In the genomic region with DNA sequence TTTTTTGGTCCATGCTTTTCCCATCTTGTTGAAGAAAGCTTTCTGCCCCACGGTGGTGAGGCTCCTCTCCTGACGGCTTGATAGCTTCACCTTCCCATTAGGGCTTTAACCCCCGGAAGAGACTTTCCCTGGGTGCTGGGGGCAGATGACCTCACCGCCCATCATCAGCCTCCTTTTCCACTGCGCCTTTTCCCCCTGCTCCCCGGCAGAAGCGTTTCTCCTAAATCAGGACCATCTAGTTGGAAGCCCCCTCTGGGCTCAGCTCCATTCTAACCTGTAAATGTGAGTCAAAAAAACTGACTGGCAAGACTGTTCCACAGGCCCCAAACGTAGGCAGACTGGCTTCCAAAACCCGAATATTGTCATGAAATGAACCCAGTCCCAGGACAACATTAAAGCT, we compare ENCODE assay signal across 19 cellular contexts. TPM values are rescaled to one million over a fixed set of nuclear protein-coding genes. Genes with fewer than 3 reads are reported as not detected.
DNase-seq lines count a peak whose midpoint lies in the region; ATAC-seq, FAIRE-seq and TF ChIP-seq lines count a peak whose summit lies in the region.
"Had no signal": no experiment of that assay in that cellular context is flagged by ENCODE, and none has a peak within 500 bp of the region (broad histone marks: within the 10 kb centered on the region; RNA-seq: fewer than 3 reads in every experiment).

No MANE protein-coding gene starts in this region.

- H3K27ac Mint-ChIP-seq in natural killer cell treated with Interleukin-12 subunit alpha and Interleukin-12 subunit beta and Interleukin-15 and Interleukin-18, amount 100 ng/mL, for 72 hours = no peak overlapping the region
- H3K27ac Mint-ChIP-seq in HFFc6 = no peak overlapping the region
- H3K27ac Mint-ChIP-seq: CD4-positive, alpha-beta T cell had no signal

- peaks cover 12% of the 10 kb centered on the region for H3K36me3 Mint-ChIP-seq in natural killer cell treated with Interleukin-12 subunit alpha and Interleukin-12 subunit beta and Interleukin-15 and Interleukin-18, amount 100 ng/mL, for 72 hours
- peaks cover 41% of the 10 kb centered on the region for H3K36me3 Mint-ChIP-seq in HFFc6 (ENCODE audit: low read depth)

- H4K20me1 ChIP-seq in BLaER1 = peaks cover 55% of the 10 kb centered on the region

- H3K4me3 ChIP-seq in BLaER1 (no peak overlapping the region), RWPE2 (ENCODE audit: severe bottlenecking) (no peak overlapping the region), kidney (ENCODE audit: low read length in 2 of 2) (no peak overlapping the region)
- H3K4me3 ChIP-seq: MG63, SJSA1 had no signal

- ATAC-seq in RWPE2 (ENCODE audit: low read depth) (no peak), HG02798 (IDR thresholded peaks at IDR 0.05; ENCODE audit: poor library complexity, unreplicated experiment) (no peak)
- ATAC-seq in natural killer cell treated with Interleukin-12 subunit alpha and Interleukin-12 subunit beta and Interleukin-15 and Interleukin-18, amount 100 ng/mL, for 72 hours = no peak

- intact Hi-C loops in kidney (cut with DNase I) = no loop called here

- H3K36me3 ChIP-seq in BLaER1 (peaks cover 86% of the 10 kb centered on the region), RWPE2 (ENCODE audit: low read depth) (peaks cover 63% of the 10 kb centered on the region), kidney (ENCODE audit: control insufficient read depth in 1 of 2, insufficient read depth in 2 of 2, low read length in 2 of 2) (peaks cover 46 to 64% of the 10 kb centered on the region in 2 donors)

- H3K9ac ChIP-seq in BLaER1 (no peak overlapping the region), kidney (ENCODE audit: low read length in 2 of 2) (no peak overlapping the region)

- FAIRE-seq in kidney (lab: Jason Lieb, UNC) = no peak

- H3K27me3 ChIP-seq in BLaER1 = no peaks in the 10 kb centered on the region
- H3K27me3 ChIP-seq in RWPE2 (ENCODE audit: insufficient read depth, poor library complexity, severe bottlenecking) = no peaks in the 10 kb centered on the region
- H3K27me3 ChIP-seq: MG63, SJSA1 had no signal

- H3K9me3 ChIP-seq in BLaER1 (no peaks in the 10 kb centered on the region), RWPE2 (ENCODE audit: severe bottlenecking) (no peaks in the 10 kb centered on the region), kidney (ENCODE audit: control insufficient read depth in 1 of 2, low read length in 2 of 2) (no peaks in the 10 kb centered on the region)
- H3K9me3 ChIP-seq: MG63, SJSA1 had no signal

- DNase-seq in RWPE2 (ENCODE audit: low spot score) (peak; percentile 17), kidney (peak; percentile 8), LoVo (ENCODE audit: low spot score) (no peak), NCI-H526 (lab: John Stamatoyannopoulos, UW) (no peak), HFFc6 (no peak)
- peak; percentile 20 for DNase-seq in natural killer cell treated with Interleukin-12 subunit alpha and Interleukin-12 subunit beta and Interleukin-15 and Interleukin-18, amount 100 ng/mL, for 72 hours (ENCODE audit: low spot score)
- DNase-seq: COR-L47, DMS79, H7, Kasumi-1, MG63, NCI-H1417, NCI-H1694 treated with DMSO at 0.1 percent for 48 hours, NCI-H446 treated with DMSO at 0.1 percent for 48 hours, NCI-H748 treated with DMSO at 0.1 percent for 48 hours had no signal

- H3K4me1 ChIP-seq in BLaER1 (peaks cover 38% of the 10 kb centered on the region), RWPE2 (ENCODE audit: insufficient read depth, poor library complexity, severe bottlenecking) (no peaks in the 10 kb centered on the region), kidney (ENCODE audit: control insufficient read depth in 1 of 2, insufficient read depth in 1 of 2, low read depth in 1 of 2, low read length in 2 of 2) (no peaks in the 10 kb centered on the region)
- H3K4me1 ChIP-seq: SJSA1 had no signal

- H3K27me3 Mint-ChIP-seq in natural killer cell treated with Interleukin-12 subunit alpha and Interleukin-12 subunit beta and Interleukin-15 and Interleukin-18, amount 100 ng/mL, for 72 hours = no peaks in the 10 kb centered on the region
- H3K27me3 Mint-ChIP-seq in HFFc6 (ENCODE audit: insufficient read depth) = no peaks in the 10 kb centered on the region; the same call in none of the 2 replicates
- H3K27me3 Mint-ChIP-seq: CD4-positive, alpha-beta T cell had no signal

- peaks cover 3 to 10% of the 10 kb centered on the region in 2 donors for H3K4me1 Mint-ChIP-seq in natural killer cell treated with Interleukin-12 subunit alpha and Interleukin-12 subunit beta and Interleukin-15 and Interleukin-18, amount 100 ng/mL, for 72 hours (ENCODE audit: low read depth in 2 of 2)
- H3K4me1 Mint-ChIP-seq in HFFc6 (ENCODE audit: low read depth) = peaks cover 13% of the 10 kb centered on the region

- no peak overlapping the region for H3K27ac ChIP-seq in BLaER1
- H3K27ac ChIP-seq in RWPE2 (ENCODE audit: poor library complexity, severe bottlenecking) = no peak overlapping the region
- H3K27ac ChIP-seq in kidney (ENCODE audit: low read depth in 2 of 2, low read length in 2 of 2) = no peak overlapping the region
- H3K27ac ChIP-seq: SJSA1 had no signal

- no peaks in the 10 kb centered on the region for H3K9me3 Mint-ChIP-seq in natural killer cell treated with Interleukin-12 subunit alpha and Interleukin-12 subunit beta and Interleukin-15 and Interleukin-18, amount 100 ng/mL, for 72 hours
- no peaks in the 10 kb centered on the region for H3K9me3 Mint-ChIP-seq in HFFc6
- H3K9me3 Mint-ChIP-seq: CD4-positive, alpha-beta T cell had no signal

- 0 out of 2 replicates have a peak overlapping the region, but pooled peaks have one; percentile 44 for H3K4me2 ChIP-seq in BLaER1

- TF ChIP-seq CTCF in RWPE2 (IDR thresholded peaks at IDR 0.05; ENCODE audit: poor library complexity, severe bottlenecking) = no peak
- TF ChIP-seq CTCF in kidney (IDR thresholded peaks at IDR 0.05; ENCODE audit: borderline replicate concordance, extremely low read depth, insufficient read depth) = no peak
- TF ChIP-seq CTCF in HFFc6 (IDR thresholded peaks at IDR 0.05) = no peak

- H3K4me3 Mint-ChIP-seq in natural killer cell treated with Interleukin-12 subunit alpha and Interleukin-12 subunit beta and Interleukin-15 and Interleukin-18, amount 100 ng/mL, for 72 hours = no peak overlapping the region
- H3K4me3 Mint-ChIP-seq in HFFc6 = no peak overlapping the region

RNA-seq across cellular contexts. Expression of gene POFUT2, which starts 6.7 kb away (rescaled TPM):
- total RNA-seq in kidney = 30.2 TPM
- 18.3 TPM for polyA plus RNA-seq in kidney (ENCODE audit: insufficient read depth, low read depth, low replicate concordance)
- 10 to 100 TPM; 16.5 to 23.5 TPM for total RNA-seq in natural killer cell treated with Interleukin-12 subunit alpha and Interleukin-12 subunit beta and Interleukin-15 and Interleukin-18, amount 100 ng/mL, for 72 hours
- total RNA-seq in HFFc6 (2021; fragmentation: NEBNext Ultra II Directional; extraction: Animal tissue kit (Norgen Biotek cat#: 25700)) = 100 to 1,000 TPM in 1 of 6 experiments, 10 to 100 TPM in 5; 78.2 to 112 (median 80.3) TPM

Comparison
In these comparisons a context has a peak if more than half of its experiments do, and no peak if none do; other contexts are left out.
1. DNase-seq: peak in RWPE2 (single experiment), kidney (single experiment) and natural killer cell treated with Interleukin-12 subunit alpha and Interleukin-12 subunit beta and Interleukin-15 and Interleukin-18, amount 100 ng/mL, for 72 hours (single experiment); none in LoVo (single experiment), NCI-H526 (0 of 2) and HFFc6 (single experiment).